2 cellular contexts compared by ENCODE assay signal in the genomic region with DNA sequence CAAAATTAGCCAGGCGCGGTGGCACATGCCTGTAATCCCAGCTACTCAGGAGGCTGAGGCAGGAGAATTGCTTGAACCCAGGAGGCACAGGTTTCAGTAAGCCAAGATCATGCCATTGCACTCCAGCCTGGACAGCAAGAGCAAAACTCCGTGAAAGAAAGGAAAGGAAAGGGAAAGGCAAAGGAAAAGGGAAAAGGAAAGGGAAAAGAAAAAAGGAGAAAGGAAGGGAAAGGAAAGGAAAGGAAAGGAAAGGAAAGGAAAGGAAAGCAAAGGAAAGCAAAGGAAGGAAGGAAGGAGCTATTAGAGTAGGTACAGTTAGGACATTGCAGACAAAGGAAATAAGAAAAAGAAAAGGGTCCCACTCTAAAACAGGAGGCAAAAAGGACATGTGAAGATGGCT.
A peak's percentile ranks its signal among the peaks of the same experiment; 100 is the strongest.
TF ChIP-seq lines count a peak whose summit lies in the region.

No MANE protein-coding gene starts in this region.

TF ChIP-seq in HEK293, 187 proteins besides CTCF, POLR2A, EP300 and RAD21:
- peak; percentile 100 for TF ChIP-seq PRDM1 (tag by site-specific recombination; IDR thresholded peaks at IDR 0.05)
TF ChIP-seq in HEK293: peak in this region for 1; not testable (repeated sequence) for 186.

TF ChIP-seq in GM12878, 131 proteins besides CTCF, POLR2A, EP300 and RAD21:
- 0 out of 2 replicates have a peak, but pooled peaks have one; percentile 49 for TF ChIP-seq HDGF (IDR thresholded peaks at IDR 0.05)
TF ChIP-seq in GM12878: peak in this region for 1; not testable (repeated sequence) for 130.
